8 cellular contexts compared by ENCODE assay signal in genomic region chr14:60648934-60649814, GRCh38. TPM values are rescaled to one million over a fixed set of nuclear protein-coding genes. Genes with fewer than 3 reads are reported as not detected.
A peak's percentile ranks its signal among the peaks of the same experiment; 100 is the strongest.
DNase-seq lines count a peak whose midpoint lies in the region; ATAC-seq and TF ChIP-seq lines count a peak whose summit lies in the region.

Gene SIX1, minus strand, starts transcription at chr14:60649477. Its CDS starts 288 bp downstream, at chr14:60649189.

- peak within 1 kb of the TSS; percentile 25 for H3K4me3 ChIP-seq in colonic mucosa

- CTCF ChIA-PET in RWPE1 (lab: Yijun Ruan, JAX) = interaction anchor here (1.2 to 1.8 kb wide), 3 partner anchors 8 to 604 kb away, joined by 5 to 11 read pairs (median 6); no protein-coding TSS in a partner anchor

- H3K27me3 ChIP-seq in colonic mucosa = peaks cover 97% of the 10 kb centered on the region

- intact Hi-C loops in colonic mucosa (cut with DNase I) = no loop called here

- H3K27ac ChIP-seq in RWPE1 = peak within 1 kb of the TSS; percentile 82
- H3K27ac ChIP-seq in colonic mucosa = no peak within 1 kb of the TSS

- no peaks in the 10 kb centered on the region for H3K9me3 ChIP-seq in colonic mucosa

- no peaks in the 10 kb centered on the region for H3K36me3 ChIP-seq in colonic mucosa

- no peak for TF ChIP-seq CTCF in RWPE1 (conservative IDR thresholded peaks at IDR 0.05; ENCODE audit: low read depth)
- TF ChIP-seq CTCF in colonic mucosa (IDR thresholded peaks at IDR 0.05) = no peak

- POLR2A ChIA-PET in RWPE1 (lab: Yijun Ruan, JAX; ENCODE audit: low non-redundant PET) = no interaction called here

- ATAC-seq in GM21360 (IDR thresholded peaks at IDR 0.05; ENCODE audit: unreplicated experiment) = peak; percentile 72
- ATAC-seq in left lobe of liver = peak; percentile 80
- ATAC-seq in stimulated activated naive CD8-positive, alpha-beta T cell treated with anti-CD3 and anti-CD28 coated beads, Interleukin-15, Interleukin-2, amounts not matched to agents 100 U/mL and 50 U/mL, for 24 hours = peak; percentile 64

- peaks cover 15% of the 10 kb centered on the region for H3K4me1 ChIP-seq in colonic mucosa

- DNase-seq in COLO829 (ENCODE audit: low spot score) (peak; percentile 82), M059J (ENCODE audit: low read depth) (peak; percentile 91), RWPE1 (ENCODE audit: low spot score) (peak; percentile 94), colonic mucosa (peak; percentile 56), left lobe of liver (ENCODE audit: low spot score) (no peak)
- DNase-seq in stimulated activated naive CD8-positive, alpha-beta T cell treated with anti-CD3 and anti-CD28 coated beads, Interleukin-15, Interleukin-2, amounts not matched to agents 100 U/mL and 50 U/mL, for 24 hours = peak; percentile 34
- no peak for DNase-seq in stimulated activated CD4-positive, alpha-beta T cell treated with anti-CD3 and anti-CD28 coated beads, Interleukin-4, amount 100 ng/mL, for 4 hours

- no peak within 1 kb of the TSS for H3K9ac ChIP-seq in colonic mucosa (ENCODE audit: low read depth in 2 of 2, low read length in 2 of 2)

RNA-seq across cellular contexts. Expression of gene SIX1, which starts in this region (rescaled TPM):
- 8.0 and 12.5 TPM in 2 replicates for total RNA-seq in M059J (2014; rRNA removed; shearing (Covaris generic))
- not detected for total RNA-seq in colonic mucosa
- total RNA-seq in left lobe of liver = not detected

Comparison
In these comparisons a context has a peak if more than half of its experiments do, and no peak if none do; other contexts are left out.
1. Peak in DNase-seq and H3K4me3 ChIP-seq in colonic mucosa; RNA of the gene not detected or under 1 TPM.
2. Peak in ATAC-seq in left lobe of liver; RNA of the gene not detected or under 1 TPM.
3. DNase-seq: peak in COLO829 (single experiment), M059J (single experiment), RWPE1 (single experiment) and stimulated activated naive CD8-positive, alpha-beta T cell treated with anti-CD3 and anti-CD28 coated beads, Interleukin-15, Interleukin-2, amounts not matched to agents 100 U/mL and 50 U/mL, for 24 hours (single experiment); none in left lobe of liver (single experiment) and stimulated activated CD4-positive, alpha-beta T cell treated with anti-CD3 and anti-CD28 coated beads, Interleukin-4, amount 100 ng/mL, for 4 hours (0 of 2).
4. Peak in every context shown above with its lines, with median percentiles within 50 percentile points of each other: ATAC-seq.